14 cellular contexts compared by ENCODE assay signal in genomic region chr10:114905450-114905849, GRCh38. TPM values are rescaled to one million over a fixed set of nuclear protein-coding genes. Genes with fewer than 3 reads are reported as not detected.
DNase-seq lines count a peak whose midpoint lies in the region; ATAC-seq, FAIRE-seq and TF ChIP-seq lines count a peak whose summit lies in the region.
"Had no signal": no experiment of that assay in that cellular context is flagged by ENCODE, and none has a peak within 500 bp of the region (broad histone marks: within the 10 kb centered on the region; RNA-seq: fewer than 3 reads in every experiment).

No MANE protein-coding gene starts in this region.

- no peaks in the 10 kb centered on the region for H4K20me1 ChIP-seq in HepG2 (ENCODE audit: insufficient read depth, low read length)

- peaks cover 14% of the 10 kb centered on the region for H3K4me1 ChIP-seq in HepG2 (ENCODE audit: insufficient read depth, low read length)
- no peaks in the 10 kb centered on the region for H3K4me1 ChIP-seq in right lobe of liver
- peaks cover 9% of the 10 kb centered on the region for H3K4me1 ChIP-seq in adipocyte (ENCODE audit: control insufficient read depth, insufficient read depth, low read length)

- no peak overlapping the region for H3K4me2 ChIP-seq in HepG2 (ENCODE audit: low read depth, low read length)
- H3K4me2 ChIP-seq: KMS-11 had no signal

- TF ChIP-seq CTCF in HepG2 (CRISPR knock-in tag; IDR thresholded peaks at IDR 0.05): no peak
- TF ChIP-seq CTCF in right lobe of liver (IDR thresholded peaks at IDR 0.05): no peak

- TF ChIP-seq EP300 in HepG2 (IDR thresholded peaks at IDR 0.05; ENCODE audit: low read depth in 2 of 2, low read length in 2 of 2) (peak in 1 of 2 experiments; percentile 65; a peak in 1 of 4 replicates), HepG2 (CRISPR knock-in tag; IDR thresholded peaks at IDR 0.05; ENCODE audit: borderline replicate concordance) (no peak)

- H2AFZ ChIP-seq in HepG2 (ENCODE audit: low read length): no peak overlapping the region

- CTCF ChIA-PET in HepG2 (lab: Yijun Ruan, JAX; ENCODE audit: low intra/inter-chr PET ratio, low total read pairs): no interaction called here

- H3K27ac ChIP-seq in HepG2 (ENCODE audit: extremely low read length, insufficient read depth, low read length): no peak overlapping the region
- no peak overlapping the region for H3K27ac ChIP-seq in right lobe of liver
- H3K27ac ChIP-seq: KMS-11, thoracic aorta had no signal

- no peak for FAIRE-seq in HepG2 (lab: Jason Lieb, UNC)
- FAIRE-seq: D721Med had no signal

- TF ChIP-seq RAD21 in HepG2 (CRISPR knock-in tag; IDR thresholded peaks at IDR 0.05): no peak

- no peaks in the 10 kb centered on the region for H3K36me3 ChIP-seq in HepG2 (replicated peaks in 1 of 2; ENCODE audit: control insufficient read depth in 1 of 2, insufficient read depth in 2 of 2, low read length in 2 of 2)
- no peaks in the 10 kb centered on the region for H3K36me3 ChIP-seq in right lobe of liver
- no peaks in the 10 kb centered on the region for H3K36me3 ChIP-seq in adipocyte (ENCODE audit: control insufficient read depth, insufficient read depth, low read length, severe bottlenecking)
- H3K36me3 ChIP-seq: thoracic aorta had no signal

- H3K9ac ChIP-seq in HepG2 (ENCODE audit: insufficient read depth, low read depth, low read length) (no peak overlapping the region), adipocyte (ENCODE audit: low read length) (no peak overlapping the region)
- H3K9ac ChIP-seq: KMS-11 had no signal

- no peaks in the 10 kb centered on the region; a peak in 1 of 5 replicates for H3K27me3 ChIP-seq in HepG2 (ENCODE audit: control insufficient read depth in 1 of 2, insufficient read depth in 2 of 2, low read length in 2 of 2)
- H3K27me3 ChIP-seq in right lobe of liver: no peaks in the 10 kb centered on the region
- H3K27me3 ChIP-seq in adipocyte (replicated peaks; ENCODE audit: control insufficient read depth, insufficient read depth, low read length): no peaks in the 10 kb centered on the region

- no peak overlapping the region for H3K4me3 ChIP-seq in HepG2 (replicated peaks in 1 of 3; ENCODE audit: insufficient read depth in 1 of 3, low read depth in 2 of 3, low read length in 3 of 3)
- H3K4me3 ChIP-seq in right lobe of liver: no peak overlapping the region
- no peak overlapping the region for H3K4me3 ChIP-seq in adipocyte (ENCODE audit: low read length)
- H3K4me3 ChIP-seq: thoracic aorta had no signal

- no peaks in the 10 kb centered on the region for H3K79me2 ChIP-seq in HepG2 (ENCODE audit: insufficient read depth, low read length)

- POLR2A ChIA-PET in HepG2 (lab: Yijun Ruan, JAX): no interaction called here

- ATAC-seq in HepG2 (peak; percentile 63), right lobe of liver (no peak), HG02870 (IDR thresholded peaks at IDR 0.05; ENCODE audit: unreplicated experiment) (no peak), HG03108 (IDR thresholded peaks at IDR 0.05; ENCODE audit: unreplicated experiment) (no peak), HG03571 (IDR thresholded peaks at IDR 0.05; ENCODE audit: unreplicated experiment) (no peak)

- DNase-seq in HepG2 (ENCODE audit: low spot score): peak; percentile 35
- no peak for DNase-seq in right lobe of liver
- DNase-seq in adipocyte (ENCODE audit: low read depth): peak; percentile 15
- DNase-seq in iris pigment epithelial cell (ENCODE audit: low read depth): peak; percentile 21
- DNase-seq in activated T-cell treated with anti-CD3 and anti-CD28 coated beads, Interleukin-2, amount 50 U/mL, for 1 hour: no peak
- DNase-seq: effector CD4-positive, alpha-beta T cell; glutamatergic neuron; NCI-H187 had no signal

- BruUV-seq in HepG2 (replicated peaks; lab: Mats Ljungman, UMichigan): no TSS peak

- H3K9me3 ChIP-seq in HepG2 (ENCODE audit: low read length) (no peaks in the 10 kb centered on the region), right lobe of liver (no peaks in the 10 kb centered on the region), adipocyte (ENCODE audit: control insufficient read depth, low read length) (no peaks in the 10 kb centered on the region)
- H3K9me3 ChIP-seq: thoracic aorta had no signal

- intact Hi-C loops in HepG2 (cut with micrococcal nuclease; ENCODE audit: unreplicated experiment) (no loop called here), right lobe of liver (cut with DNase I) (no loop called here)

- TF ChIP-seq POLR2A in HepG2 (IDR thresholded peaks at IDR 0.05; ENCODE audit: insufficient read depth in 1 of 2, low read depth in 2 of 2, low read length in 2 of 2) (no peak), right lobe of liver (IDR thresholded peaks at IDR 0.05) (no peak)

- in situ Hi-C loops in HepG2 (cut with HindIII; ENCODE audit: extremely low pct_ligation_motif_present, low pct_unique_long_range_greater_than_20kb): no loop called here

TF ChIP-seq in HepG2, 621 proteins besides CTCF, POLR2A, EP300 and RAD21:
- peak; percentile 37; the same call in 1 of the 2 replicates for TF ChIP-seq MAFF (IDR thresholded peaks at IDR 0.05; ENCODE audit: low read depth, low read length)
- TF ChIP-seq FOXM1 (CRISPR knock-in tag; IDR thresholded peaks at IDR 0.05): no peak
- TF ChIP-seq ARNT2 (CRISPR knock-in tag; IDR thresholded peaks at IDR 0.05; ENCODE audit: low read depth): no peak
- peak; percentile 15 to 58; a peak in 1 of 4 replicates for TF ChIP-seq MAFK (conservative IDR thresholded peaks at IDR 0.05 in 1 of 2, IDR thresholded peaks at IDR 0.05 in 1 of 2; ENCODE audit: low read length in 2 of 2)
- no peak for TF ChIP-seq ZNF205 (CRISPR knock-in tag; IDR thresholded peaks at IDR 0.05)
- TF ChIP-seq NPAS2 (CRISPR knock-in tag; IDR thresholded peaks at IDR 0.05; ENCODE audit: borderline replicate concordance): no peak
- peak; percentile 52 for TF ChIP-seq FOSL2 (CRISPR knock-in tag; IDR thresholded peaks at IDR 0.05)
- peak; percentile 74; the same call in 1 of the 2 replicates for TF ChIP-seq PRDM10 (CRISPR knock-in tag; IDR thresholded peaks at IDR 0.05; ENCODE audit: low read depth)

RNA-seq across cellular contexts. Expression of gene TRUB1, which starts 32.5 kb away (rescaled TPM):
- total RNA-seq in HepG2 (2016; rRNA removed; fragmentation: Illumina TruSeq; extraction: Trizol): 38.9 and 47.8 TPM in 2 replicates
- total RNA-seq in HepG2 (2016; cell fraction: cytosol; rRNA removed; fragmentation: Illumina TruSeq; extraction: Trizol; ENCODE audit: low read depth): 2.5 and 2.9 TPM in 2 replicates
- total RNA-seq in HepG2 (2016; cell fraction: insoluble cytoplasmic fraction; rRNA removed; fragmentation: Illumina TruSeq; extraction: Trizol): 38.5 and 51.1 TPM in 2 replicates
- total RNA-seq in HepG2 (2016; cell fraction: membrane; rRNA removed; fragmentation: Illumina TruSeq; extraction: Trizol): 12.8 and 13.5 TPM in 2 replicates
- 35.4 and 36.2 TPM in 2 replicates for total RNA-seq in HepG2 (2016; cell fraction: nucleus; rRNA removed; fragmentation: Illumina TruSeq; extraction: Trizol)
- polyA plus RNA-seq in HepG2 (2011; rRNA removed): 7.6 and 10.6 TPM in 2 replicates
- 5.2 and 6.9 TPM in 2 replicates for polyA plus RNA-seq in HepG2 (2011; cell fraction: cytosol; rRNA removed)
- polyA plus RNA-seq in HepG2 (2011; cell fraction: nucleus; rRNA removed): 3.8 and 4.5 TPM in 2 replicates
- polyA plus RNA-seq in HepG2 (2012): 11.2 and 14.2 TPM in 2 replicates
- polyA plus RNA-seq in HepG2 (2016; cell fraction: cytosol; fragmentation: Illumina TruSeq; extraction: Trizol; ENCODE audit: low read depth): 1.5 and 1.6 TPM in 2 replicates
- 38.6 and 40.0 TPM in 2 replicates for polyA plus RNA-seq in HepG2 (2016; cell fraction: insoluble cytoplasmic fraction; fragmentation: Illumina TruSeq; extraction: Trizol; ENCODE audit: low read depth)
- 6.5 and 7.2 TPM in 2 replicates for polyA plus RNA-seq in HepG2 (2016; cell fraction: membrane; fragmentation: Illumina TruSeq; extraction: Trizol; ENCODE audit: low read depth)
- polyA plus RNA-seq in HepG2 (2016; cell fraction: nucleus; fragmentation: Illumina TruSeq; extraction: Trizol; ENCODE audit: insufficient read depth, low read depth): 27.4 and 33.2 TPM in 2 replicates
- 4.4 and 6.8 TPM in 2 replicates for polyA minus RNA-seq in HepG2 (2011; rRNA and poly(A)+ RNA removed; ENCODE audit: low replicate concordance)
- polyA minus RNA-seq in HepG2 (2011; cell fraction: cytosol; rRNA and poly(A)+ RNA removed): 9.9 and 12.8 TPM in 2 replicates
- polyA minus RNA-seq in HepG2 (2011; cell fraction: nucleus; rRNA and poly(A)+ RNA removed): 26.3 and 32.0 TPM in 2 replicates
- 10 to 100 TPM in 1 of 6 experiments, 1 to 10 TPM in 5; 6.7 to 12.5 (median 8.7) TPM for total RNA-seq in right lobe of liver

Comparison
In these comparisons a context has a peak if more than half of its experiments do, and no peak if none do; other contexts are left out.
1. DNase-seq: peak in HepG2 (single experiment), adipocyte (single experiment) and iris pigment epithelial cell (single experiment); none in right lobe of liver (0 of 3) and activated T-cell treated with anti-CD3 and anti-CD28 coated beads, Interleukin-2, amount 50 U/mL, for 1 hour (single experiment).